In genomic region chr6:33201935-33202334, GRCh38 we compare ENCODE assay signal across 9 cellular contexts. TPM values are rescaled to one million over a fixed set of nuclear protein-coding genes. Genes with fewer than 3 reads are reported as not detected.
A peak's percentile ranks its signal among the peaks of the same experiment; 100 is the strongest.
DNase-seq lines count a peak whose midpoint lies in the region; ATAC-seq, FAIRE-seq and TF ChIP-seq lines count a peak whose summit lies in the region.
"Had no signal": no experiment of that assay in that cellular context is flagged by ENCODE, and none has a peak within 500 bp of the region (broad histone marks: within the 10 kb centered on the region; RNA-seq: fewer than 3 reads in every experiment).

No MANE protein-coding gene starts in this region.

- no peaks in the 10 kb centered on the region for H3K9me3 ChIP-seq in Caco-2
- H3K9me3 ChIP-seq in Panc1 (ENCODE audit: control insufficient read depth, insufficient read depth, low read depth, low read length): no peaks in the 10 kb centered on the region
- no peaks in the 10 kb centered on the region for H3K9me3 ChIP-seq in parathyroid adenoma (ENCODE audit: control insufficient read depth, low read length)
- no peaks in the 10 kb centered on the region for H3K9me3 ChIP-seq in gastroesophageal sphincter

- in situ Hi-C loops in Panc1 (cut with HindIII; ENCODE audit: low pct_unique_long_range_greater_than_20kb, low sequenced_read_pairs): no loop called here

- H2AFZ ChIP-seq in parathyroid adenoma: no peak overlapping the region

- no peaks in the 10 kb centered on the region for H3K27me3 ChIP-seq in Caco-2 (replicated peaks; ENCODE audit: control insufficient read depth, insufficient read depth, low read length)
- H3K27me3 ChIP-seq in Panc1 (ENCODE audit: control insufficient read depth, insufficient read depth, low read length): no peaks in the 10 kb centered on the region
- no peaks in the 10 kb centered on the region for H3K27me3 ChIP-seq in parathyroid adenoma (ENCODE audit: control insufficient read depth, insufficient read depth, low read length)
- no peaks in the 10 kb centered on the region for H3K27me3 ChIP-seq in gastroesophageal sphincter

- no peak for TF ChIP-seq POLR2A in gastroesophageal sphincter (IDR thresholded peaks at IDR 0.05)

- DNase-seq in Caco-2: peak in 1 of 2 experiments; percentile 2
- no peak for DNase-seq in Panc1 (ENCODE audit: low read depth, low spot score)
- no peak for DNase-seq in epithelial cell of proximal tubule (ENCODE audit: low read depth)
- DNase-seq in RCC 7860 (ENCODE audit: low spot score): no peak
- no peak for DNase-seq in DMS114 treated with DMSO at 0.1 percent for 48 hours (lab: John Stamatoyannopoulos, UW; ENCODE audit: unreplicated experiment)
- no peak for DNase-seq in epidermal melanocyte (ENCODE audit: insufficient read length, low spot score)

- H3K4me2 ChIP-seq in parathyroid adenoma (ENCODE audit: low read length): peak overlapping the region; percentile 83

- peaks cover 13% of the 10 kb centered on the region for H3K36me3 ChIP-seq in Caco-2 (ENCODE audit: control insufficient read depth, insufficient read depth, low read length)
- H3K36me3 ChIP-seq in Panc1 (ENCODE audit: control insufficient read depth, insufficient read depth, low read length): peaks cover 13% of the 10 kb centered on the region
- no peaks in the 10 kb centered on the region for H3K36me3 ChIP-seq in parathyroid adenoma (ENCODE audit: control insufficient read depth, insufficient read depth, low read length)
- H3K36me3 ChIP-seq in gastroesophageal sphincter: peaks cover 0 to 32% of the 10 kb centered on the region in 2 donors

- CTCF ChIA-PET in Caco-2 (lab: Charles Lee): no interaction called here
- CTCF ChIA-PET in Panc1 (lab: Charles Lee): no interaction called here

- FAIRE-seq in RCC 7860 (lab: Jason Lieb, UNC): no peak
- FAIRE-seq: GM18507 had no signal

- no peaks in the 10 kb centered on the region for H3K9me3 Mint-ChIP-seq in Caco-2 (ENCODE audit: unreplicated experiment)

- peak overlapping the region; percentile 100 for H3K4me3 Mint-ChIP-seq in Caco-2 (ENCODE audit: unreplicated experiment)

- peaks cover 64% of the 10 kb centered on the region for H3K36me3 Mint-ChIP-seq in Caco-2 (ENCODE audit: insufficient read depth, unreplicated experiment)

- BruUV-seq in Caco-2 (replicated peaks; lab: Mats Ljungman, UMichigan) (no TSS peak), Panc1 (replicated peaks; lab: Mats Ljungman, UMichigan) (no TSS peak)

- no peaks in the 10 kb centered on the region for H3K27me3 Mint-ChIP-seq in Caco-2 (ENCODE audit: insufficient read depth, unreplicated experiment)

- H3K79me2 ChIP-seq in parathyroid adenoma: peaks cover 36% of the 10 kb centered on the region

- TF ChIP-seq CTCF in Caco-2 (IDR thresholded peaks at IDR 0.05; ENCODE audit: insufficient read depth in 1 of 2, low read depth in 1 of 2, low read length in 1 of 2, severe bottlenecking in 1 of 2, unreplicated experiment in 1 of 2) (no peak), Panc1 (IDR thresholded peaks at IDR 0.05) (no peak), epithelial cell of proximal tubule (conservative IDR thresholded peaks at IDR 0.05; ENCODE audit: low read depth, low read length) (no peak), parathyroid adenoma (IDR thresholded peaks at IDR 0.05) (no peak), gastroesophageal sphincter (IDR thresholded peaks at IDR 0.05) (no peak)

- H3K27ac ChIP-seq in Panc1 (ENCODE audit: low read length) (peak overlapping the region; percentile 93), parathyroid adenoma (no peak overlapping the region), gastroesophageal sphincter (peak overlapping the region in 2 of 4 donors; percentile 94 to 96)

- ATAC-seq in Panc1 (no peak), gastroesophageal sphincter (no peak)

- peaks cover 54% of the 10 kb centered on the region for H3K4me1 Mint-ChIP-seq in Caco-2 (ENCODE audit: low read depth, unreplicated experiment)

- peak overlapping the region; percentile 99 for H3K27ac Mint-ChIP-seq in Caco-2 (ENCODE audit: unreplicated experiment)

- intact Hi-C loops in Caco-2 (cut with micrococcal nuclease; ENCODE audit: unreplicated experiment): loop anchor here (2.0 kb wide), 2 partner anchors 189 to 231 kb away; partner anchors contain the start of gene KIFC1
- intact Hi-C loops in Panc1 (cut with micrococcal nuclease; ENCODE audit: unreplicated experiment): no loop called here

- H3K4me1 ChIP-seq in Caco-2 (peaks cover 33% of the 10 kb centered on the region), Panc1 (ENCODE audit: control insufficient read depth, insufficient read depth, low read length) (peaks cover 52% of the 10 kb centered on the region), parathyroid adenoma (peaks cover 35% of the 10 kb centered on the region), gastroesophageal sphincter (peaks cover 13 to 80% (median 30%) of the 10 kb centered on the region in 3 donors)

- TF ChIP-seq EP300 in gastroesophageal sphincter (IDR thresholded peaks at IDR 0.05): no peak

- peak overlapping the region; percentile 67 for H3K4me3 ChIP-seq in Caco-2 (ENCODE audit: low read depth, low read length)
- H3K4me3 ChIP-seq in Panc1 (ENCODE audit: low read depth in 2 of 2, low read length in 2 of 2): peak overlapping the region; percentile 68 to 100
- H3K4me3 ChIP-seq in epithelial cell of proximal tubule (ENCODE audit: low read depth, low read length): peak overlapping the region; percentile 86
- H3K4me3 ChIP-seq in parathyroid adenoma (ENCODE audit: low read depth, low read length): peak overlapping the region; percentile 81
- peak overlapping the region in 1 of 2 donors; percentile 95 for H3K4me3 ChIP-seq in gastroesophageal sphincter

- H3K9ac ChIP-seq in parathyroid adenoma: no peak overlapping the region

- POLR2A ChIA-PET in Caco-2 (lab: Charles Lee) (no interaction called here), Panc1 (lab: Charles Lee) (no interaction called here)

- 69 to 83% methylated on average over 1 to 6 of the region's 6 CpGs for WGBS in gastroesophageal sphincter (ENCODE audit: low coverage in 1 of 2), 2 donors

RNA-seq across cellular contexts. Expression of gene SLC39A7, which starts 1.3 kb away (rescaled TPM):
- total RNA-seq in Caco-2 (2022): 140 and 141 TPM in 2 replicates
- total RNA-seq in Panc1 (2021; ENCODE audit: unreplicated experiment): 135 TPM
- 155 TPM for polyA plus RNA-seq in Panc1 (2012; ENCODE audit: insufficient read length)
- total RNA-seq in epithelial cell of proximal tubule: 70.8 and 97.8 TPM in 2 replicates
- 10 to 100 TPM; 54.6 to 79.9 (median 66.4) TPM for total RNA-seq in gastroesophageal sphincter

RNA-seq across cellular contexts. Expression of gene RXRB, which starts 1.5 kb away (rescaled TPM):
- 29.5 and 30.4 TPM in 2 replicates for total RNA-seq in Caco-2 (2022)
- total RNA-seq in Panc1 (2021; ENCODE audit: unreplicated experiment): 27.4 TPM
- polyA plus RNA-seq in Panc1 (2012; ENCODE audit: insufficient read length): 28.5 TPM
- 15.0 and 15.1 TPM in 2 replicates for total RNA-seq in epithelial cell of proximal tubule
- total RNA-seq in gastroesophageal sphincter: 10 to 100 TPM; 20.0 to 38.8 (median 28.9) TPM

RNA-seq across cellular contexts. Expression of gene HSD17B8, which starts 2.5 kb away (rescaled TPM):
- total RNA-seq in Caco-2 (2022): 10.0 and 12.5 TPM in 2 replicates
- 7.4 TPM for total RNA-seq in Panc1 (2021; ENCODE audit: unreplicated experiment)
- polyA plus RNA-seq in Panc1 (2012; ENCODE audit: insufficient read length): 8.9 TPM
- total RNA-seq in epithelial cell of proximal tubule: 16.3 and 16.9 TPM in 2 replicates
- total RNA-seq in gastroesophageal sphincter: 10 to 100 TPM in 3 of 4 donors, 1 to 10 TPM in 1; 2.2 to 16.1 (median 12.2) TPM

RNA-seq across cellular contexts. Expression of gene RING1, which starts 6.4 kb away (rescaled TPM):
- 31.3 and 32.0 TPM in 2 replicates for total RNA-seq in Caco-2 (2022)
- 33.7 TPM for total RNA-seq in Panc1 (2021; ENCODE audit: unreplicated experiment)
- polyA plus RNA-seq in Panc1 (2012; ENCODE audit: insufficient read length): 63.5 TPM
- 11.3 and 17.2 TPM in 2 replicates for total RNA-seq in epithelial cell of proximal tubule
- total RNA-seq in gastroesophageal sphincter: 10 to 100 TPM; 12.5 to 23.8 (median 17.7) TPM

RNA-seq across cellular contexts. Expression of gene COL11A2, which starts 9.7 kb away (rescaled TPM):
- total RNA-seq in Caco-2 (2022) (1.3 and 1.5 TPM in 2 replicates), Panc1 (2021; ENCODE audit: unreplicated experiment) (0.57 TPM), epithelial cell of proximal tubule (0.06 and 0.07 TPM in 2 replicates), gastroesophageal sphincter (1 to 10 TPM in 1 of 4 donors, under 1 TPM in 3; 0.35 to 1.4 (median 0.45) TPM)
- polyA plus RNA-seq in Panc1 (2012; ENCODE audit: insufficient read length): 0.94 TPM
